8 cellular contexts compared by ENCODE assay signal in the genomic region with DNA sequence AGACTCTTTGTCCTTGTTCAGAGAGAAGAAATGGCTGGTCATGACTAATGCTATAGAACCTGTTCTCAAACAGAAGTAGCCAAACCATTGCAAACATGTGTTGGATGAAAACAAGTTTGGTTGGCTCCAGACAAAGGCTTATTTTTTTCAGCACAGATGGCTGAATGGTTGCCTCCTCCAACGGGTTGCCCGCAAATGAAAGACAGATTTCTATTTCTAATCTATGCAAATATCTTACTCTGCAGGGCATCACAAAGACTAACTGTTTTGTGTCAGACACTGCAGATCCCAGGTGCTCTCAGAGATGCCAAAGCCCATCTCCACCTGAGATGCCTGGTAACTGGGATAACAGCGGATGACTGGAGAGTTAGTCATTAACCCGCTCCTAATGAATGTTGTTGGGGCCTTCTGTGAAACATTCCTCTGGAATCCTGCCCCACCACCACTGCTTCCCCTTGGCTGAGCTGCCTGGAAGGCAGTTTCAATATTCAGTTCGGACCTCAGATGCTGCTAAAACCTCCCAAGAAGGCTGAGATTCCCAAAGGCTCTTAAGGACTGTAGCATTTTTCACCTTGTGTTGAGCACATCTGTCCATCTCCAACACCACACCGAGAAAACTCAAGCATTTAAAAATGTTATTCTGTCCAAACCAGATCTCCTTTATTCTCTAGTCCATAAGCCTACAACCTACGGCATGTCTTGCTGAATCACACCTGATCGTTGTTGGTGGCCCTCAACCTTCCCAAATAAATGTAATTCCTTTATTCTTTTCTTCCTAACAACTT.
A peak's percentile ranks its signal among the peaks of the same experiment; 100 is the strongest.
DNase-seq lines count a peak whose midpoint lies in the region; ATAC-seq and TF ChIP-seq lines count a peak whose summit lies in the region.

No MANE protein-coding gene starts in this region.

- no peak for TF ChIP-seq CTCF in type B pancreatic cell (conservative IDR thresholded peaks at IDR 0.05)

- peaks cover 73% of the 10 kb centered on the region for H3K4me1 Mint-ChIP-seq in activated T-helper 1 cell treated with anti-CD3 and anti-CD28 coated beads, Interleukin-12 subunit alpha, Interleukin-12 subunit beta, Interleukin-2, Interleukin-4 antibody, amounts not matched to agents 30 ng/mL and 10 ng/mL and 1 ng/mL, durations not matched to agents 14 hours and 24 hours and 36 hours (ENCODE audit: low read depth)
- H3K4me1 Mint-ChIP-seq in type B pancreatic cell (ENCODE audit: unreplicated experiment): peaks cover 47% of the 10 kb centered on the region
- peaks cover 0 to 2% (median 0%) of the 10 kb centered on the region in 4 donors for H3K4me1 Mint-ChIP-seq in naive thymus-derived CD8-positive, alpha-beta T cell
- no peaks in the 10 kb centered on the region for H3K4me1 Mint-ChIP-seq in immature natural killer cell

- H3K27ac Mint-ChIP-seq in activated T-helper 1 cell treated with anti-CD3 and anti-CD28 coated beads, Interleukin-12 subunit alpha, Interleukin-12 subunit beta, Interleukin-2, Interleukin-4 antibody, amounts not matched to agents 30 ng/mL and 10 ng/mL and 1 ng/mL, durations not matched to agents 14 hours and 24 hours and 36 hours: peak overlapping the region; percentile 90
- H3K27ac Mint-ChIP-seq in type B pancreatic cell (peak overlapping the region; percentile 85), immature natural killer cell (no peak overlapping the region)
- no peak overlapping the region for H3K27ac Mint-ChIP-seq in naive thymus-derived CD8-positive, alpha-beta T cell

- DNase-seq in activated T-helper 1 cell treated with anti-CD3 and anti-CD28 coated beads, Interleukin-12 subunit alpha, Interleukin-12 subunit beta, Interleukin-2, Interleukin-4 antibody, amounts not matched to agents 30 ng/mL and 10 ng/mL and 1 ng/mL, durations not matched to agents 14 hours and 24 hours and 36 hours (ENCODE audit: low spot score): no peak
- DNase-seq in iPS-NIHi11 (ENCODE audit: low spot score): peak; percentile 88
- no peak for DNase-seq in type B pancreatic cell (ENCODE audit: extremely low spot score, unreplicated experiment)
- no peak for DNase-seq in naive thymus-derived CD8-positive, alpha-beta T cell
- DNase-seq in immature natural killer cell: no peak

- intact Hi-C loops in activated T-helper 1 cell treated with anti-CD3 and anti-CD28 coated beads, Interleukin-12 subunit alpha, Interleukin-12 subunit beta, Interleukin-2, Interleukin-4 antibody, amounts not matched to agents 30 ng/mL and 10 ng/mL and 1 ng/mL, durations not matched to agents 14 hours and 24 hours and 36 hours (cut with micrococcal nuclease): loop anchor here (5.0 kb wide), 1 partner anchor 105 kb away; a partner anchor contains a TSS

- peaks cover 20% of the 10 kb centered on the region for H3K36me3 Mint-ChIP-seq in activated T-helper 1 cell treated with anti-CD3 and anti-CD28 coated beads, Interleukin-12 subunit alpha, Interleukin-12 subunit beta, Interleukin-2, Interleukin-4 antibody, amounts not matched to agents 30 ng/mL and 10 ng/mL and 1 ng/mL, durations not matched to agents 14 hours and 24 hours and 36 hours (ENCODE audit: low read depth)
- H3K36me3 Mint-ChIP-seq in type B pancreatic cell (peaks cover 8% of the 10 kb centered on the region), immature natural killer cell (no peaks in the 10 kb centered on the region)
- H3K36me3 Mint-ChIP-seq in naive thymus-derived CD8-positive, alpha-beta T cell: no peaks in the 10 kb centered on the region

- POLR2A ChIA-PET in naive thymus-derived CD8-positive, alpha-beta T cell (lab: Charles Lee): no interaction called here

- H3K4me3 Mint-ChIP-seq in activated T-helper 1 cell treated with anti-CD3 and anti-CD28 coated beads, Interleukin-12 subunit alpha, Interleukin-12 subunit beta, Interleukin-2, Interleukin-4 antibody, amounts not matched to agents 30 ng/mL and 10 ng/mL and 1 ng/mL, durations not matched to agents 14 hours and 24 hours and 36 hours: no peak overlapping the region
- peak overlapping the region; percentile 65 for H3K4me3 Mint-ChIP-seq in type B pancreatic cell
- no peak overlapping the region for H3K4me3 Mint-ChIP-seq in naive thymus-derived CD8-positive, alpha-beta T cell
- no peak overlapping the region for H3K4me3 Mint-ChIP-seq in immature natural killer cell

- peaks cover 14% of the 10 kb centered on the region for H3K9me3 Mint-ChIP-seq in activated T-helper 1 cell treated with anti-CD3 and anti-CD28 coated beads, Interleukin-12 subunit alpha, Interleukin-12 subunit beta, Interleukin-2, Interleukin-4 antibody, amounts not matched to agents 30 ng/mL and 10 ng/mL and 1 ng/mL, durations not matched to agents 14 hours and 24 hours and 36 hours
- H3K9me3 Mint-ChIP-seq in type B pancreatic cell (no peaks in the 10 kb centered on the region), immature natural killer cell (no peaks in the 10 kb centered on the region)
- H3K9me3 Mint-ChIP-seq in naive thymus-derived CD8-positive, alpha-beta T cell: peaks cover 0 to 3% (median 0%) of the 10 kb centered on the region in 9 donors

- ATAC-seq in GM19324 (IDR thresholded peaks at IDR 0.05; ENCODE audit: low FRiP score, unreplicated experiment): peak; percentile 91
- peak; percentile 67 for ATAC-seq in HG03521 (IDR thresholded peaks at IDR 0.05; ENCODE audit: unreplicated experiment)
- no peak for ATAC-seq in naive thymus-derived CD8-positive, alpha-beta T cell
- ATAC-seq in HG02885 (IDR thresholded peaks at IDR 0.05; ENCODE audit: poor library complexity, unreplicated experiment): no peak

- no peaks in the 10 kb centered on the region for H3K27me3 Mint-ChIP-seq in activated T-helper 1 cell treated with anti-CD3 and anti-CD28 coated beads, Interleukin-12 subunit alpha, Interleukin-12 subunit beta, Interleukin-2, Interleukin-4 antibody, amounts not matched to agents 30 ng/mL and 10 ng/mL and 1 ng/mL, durations not matched to agents 14 hours and 24 hours and 36 hours (ENCODE audit: insufficient read depth)
- H3K27me3 Mint-ChIP-seq in type B pancreatic cell (no peaks in the 10 kb centered on the region), immature natural killer cell (ENCODE audit: low read depth in 3 of 3) (peaks cover 2 to 11% (median 2%) of the 10 kb centered on the region in 3 donors)
- peaks cover 0 to 5% (median 2%) of the 10 kb centered on the region in 5 donors for H3K27me3 Mint-ChIP-seq in naive thymus-derived CD8-positive, alpha-beta T cell

Comparison
In these comparisons a context has a peak if more than half of its experiments do, and no peak if none do; other contexts are left out.
1. ATAC-seq: peak in GM19324 (single experiment) and HG03521 (single experiment); none in naive thymus-derived CD8-positive, alpha-beta T cell (0 of 2) and HG02885 (single experiment).
2. H3K27ac Mint-ChIP-seq: peak in activated T-helper 1 cell treated with anti-CD3 and anti-CD28 coated beads, Interleukin-12 subunit alpha, Interleukin-12 subunit beta, Interleukin-2, Interleukin-4 antibody, amounts not matched to agents 30 ng/mL and 10 ng/mL and 1 ng/mL, durations not matched to agents 14 hours and 24 hours and 36 hours (single experiment) and type B pancreatic cell (single experiment); none in naive thymus-derived CD8-positive, alpha-beta T cell (0 of 10) and immature natural killer cell (0 of 6).